9 cellular contexts compared by ENCODE assay signal in genomic region chr10:127117125-127117524, GRCh38.
A peak's percentile ranks its signal among the peaks of the same experiment; 100 is the strongest.
DNase-seq lines count a peak whose midpoint lies in the region; ATAC-seq, FAIRE-seq and TF ChIP-seq lines count a peak whose summit lies in the region.
"Had no signal": no experiment of that assay in that cellular context is flagged by ENCODE, and none has a peak within 500 bp of the region (broad histone marks: within the 10 kb centered on the region; RNA-seq: fewer than 3 reads in every experiment).

No MANE protein-coding gene starts in this region.

- H3K4me1 Mint-ChIP-seq in natural killer cell: peaks cover 0 to 8% of the 10 kb centered on the region in 2 donors
- peaks cover 0 to 2% of the 10 kb centered on the region in 2 donors for H3K4me1 Mint-ChIP-seq in natural killer cell treated with Interleukin-12 subunit alpha and Interleukin-12 subunit beta and Interleukin-15 and Interleukin-18, amount 100 ng/mL, for 72 hours (ENCODE audit: low read depth in 2 of 2)
- peaks cover 2% of the 10 kb centered on the region for H3K4me1 Mint-ChIP-seq in activated naive CD8-positive, alpha-beta T cell treated with anti-CD3 and anti-CD28 coated beads, Interleukin-2, amount 10 ng/mL, durations not matched to agents 7 days and 5 days

- H3K9me3 ChIP-seq in keratinocyte (ENCODE audit: control insufficient read depth, low read depth, low read length): no peaks in the 10 kb centered on the region

- H3K36me3 Mint-ChIP-seq in natural killer cell: no peaks in the 10 kb centered on the region
- H3K36me3 Mint-ChIP-seq in natural killer cell treated with Interleukin-12 subunit alpha and Interleukin-12 subunit beta and Interleukin-15 and Interleukin-18, amount 100 ng/mL, for 72 hours: peaks cover 6% of the 10 kb centered on the region
- H3K36me3 Mint-ChIP-seq in activated naive CD8-positive, alpha-beta T cell treated with anti-CD3 and anti-CD28 coated beads, Interleukin-2, amount 10 ng/mL, durations not matched to agents 7 days and 5 days: no peaks in the 10 kb centered on the region

- H3K4me1 ChIP-seq in keratinocyte (ENCODE audit: control insufficient read depth, extremely low read depth, insufficient read depth, low read length): no peaks in the 10 kb centered on the region

- ATAC-seq in natural killer cell (peak in 1 of 3 donors; percentile 50), HG03095 (IDR thresholded peaks at IDR 0.05; ENCODE audit: unreplicated experiment) (no peak)
- no peak for ATAC-seq in natural killer cell treated with Interleukin-12 subunit alpha and Interleukin-12 subunit beta and Interleukin-15 and Interleukin-18, amount 100 ng/mL, for 72 hours
- no peak for ATAC-seq in activated naive CD8-positive, alpha-beta T cell treated with anti-CD3 and anti-CD28 coated beads, Interleukin-2, amount 10 ng/mL, durations not matched to agents 7 days and 5 days (ENCODE audit: low read depth)

- peak; percentile 24 for DNase-seq in natural killer cell
- no peak for DNase-seq in natural killer cell treated with Interleukin-12 subunit alpha and Interleukin-12 subunit beta and Interleukin-15 and Interleukin-18, amount 100 ng/mL, for 72 hours (ENCODE audit: low spot score)
- peak; percentile 67 for DNase-seq in activated naive CD8-positive, alpha-beta T cell treated with anti-CD3 and anti-CD28 coated beads, Interleukin-2, amount 10 ng/mL, durations not matched to agents 7 days and 5 days
- peak; percentile 1 for DNase-seq in keratinocyte (ENCODE audit: low read depth, low spot score)
- no peak for DNase-seq in SW 1271 (lab: John Stamatoyannopoulos, UW)
- DNase-seq in COLO668 (lab: John Stamatoyannopoulos, UW; ENCODE audit: unreplicated experiment): no peak
- DNase-seq in cerebellar cortex (ENCODE audit: low spot score): no peak
- DNase-seq: SHP77 had no signal

- no peak overlapping the region for H3K4me2 ChIP-seq in keratinocyte (ENCODE audit: control insufficient read depth, extremely low read depth, insufficient read depth, low read depth, low read length)

- peaks cover 10% of the 10 kb centered on the region for H4K20me1 ChIP-seq in keratinocyte (ENCODE audit: control insufficient read depth, extremely low read depth, insufficient read depth, low read length)

- H3K27ac Mint-ChIP-seq in natural killer cell: no peak overlapping the region
- no peak overlapping the region for H3K27ac Mint-ChIP-seq in natural killer cell treated with Interleukin-12 subunit alpha and Interleukin-12 subunit beta and Interleukin-15 and Interleukin-18, amount 100 ng/mL, for 72 hours
- H3K27ac Mint-ChIP-seq in activated naive CD8-positive, alpha-beta T cell treated with anti-CD3 and anti-CD28 coated beads, Interleukin-2, amount 10 ng/mL, durations not matched to agents 7 days and 5 days: no peak overlapping the region

- no peak overlapping the region for H3K4me3 Mint-ChIP-seq in natural killer cell
- H3K4me3 Mint-ChIP-seq in natural killer cell treated with Interleukin-12 subunit alpha and Interleukin-12 subunit beta and Interleukin-15 and Interleukin-18, amount 100 ng/mL, for 72 hours: no peak overlapping the region
- H3K4me3 Mint-ChIP-seq in activated naive CD8-positive, alpha-beta T cell treated with anti-CD3 and anti-CD28 coated beads, Interleukin-2, amount 10 ng/mL, durations not matched to agents 7 days and 5 days: no peak overlapping the region

- H2AFZ ChIP-seq in keratinocyte (ENCODE audit: control insufficient read depth, low read length): no peak overlapping the region

- no peak overlapping the region for H3K4me3 ChIP-seq in keratinocyte (ENCODE audit: control insufficient read depth in 2 of 3, extremely low read depth in 1 of 3, insufficient read depth in 2 of 3, low read depth in 1 of 3, low read length in 3 of 3)

- dilution Hi-C loops in keratinocyte (cut with MboI; ENCODE audit: extremely low pct_ligation_motif_present, low sequenced_read_pairs): no loop called here

- no peak overlapping the region for H3K9ac ChIP-seq in keratinocyte (ENCODE audit: control insufficient read depth, extremely low read depth, insufficient read depth, low read length)

- H3K27me3 Mint-ChIP-seq in natural killer cell (ENCODE audit: low read depth in 2 of 2): peaks cover 0 to 5% of the 10 kb centered on the region in 2 donors
- peaks cover 15 to 18% of the 10 kb centered on the region in 2 donors for H3K27me3 Mint-ChIP-seq in natural killer cell treated with Interleukin-12 subunit alpha and Interleukin-12 subunit beta and Interleukin-15 and Interleukin-18, amount 100 ng/mL, for 72 hours
- H3K27me3 Mint-ChIP-seq in activated naive CD8-positive, alpha-beta T cell treated with anti-CD3 and anti-CD28 coated beads, Interleukin-2, amount 10 ng/mL, durations not matched to agents 7 days and 5 days: no peaks in the 10 kb centered on the region

- TF ChIP-seq CTCF in natural killer cell (IDR thresholded peaks at IDR 0.05) (no peak), keratinocyte (optimal IDR thresholded peaks at IDR 0.05 in 1 of 3, IDR thresholded peaks at IDR 0.05 in 1 of 3, conservative IDR thresholded peaks at IDR 0.05 in 1 of 3; ENCODE audit: extremely low read depth in 1 of 3, insufficient read depth in 2 of 3, low read length in 3 of 3) (no peak)

- no peak for FAIRE-seq in keratinocyte (lab: Jason Lieb, UNC)

- H3K79me2 ChIP-seq in keratinocyte (ENCODE audit: control insufficient read depth, insufficient read depth, low read length): no peaks in the 10 kb centered on the region

- H3K9me1 ChIP-seq in keratinocyte (ENCODE audit: control insufficient read depth, extremely low read depth, insufficient read depth, low read length): peaks cover 5% of the 10 kb centered on the region

- no peaks in the 10 kb centered on the region for H3K9me3 Mint-ChIP-seq in natural killer cell
- peaks cover 6% of the 10 kb centered on the region for H3K9me3 Mint-ChIP-seq in natural killer cell treated with Interleukin-12 subunit alpha and Interleukin-12 subunit beta and Interleukin-15 and Interleukin-18, amount 100 ng/mL, for 72 hours
- peaks cover 2% of the 10 kb centered on the region for H3K9me3 Mint-ChIP-seq in activated naive CD8-positive, alpha-beta T cell treated with anti-CD3 and anti-CD28 coated beads, Interleukin-2, amount 10 ng/mL, durations not matched to agents 7 days and 5 days

- intact Hi-C loops in natural killer cell (cut with micrococcal nuclease): no loop called here

- H3K36me3 ChIP-seq in keratinocyte (ENCODE audit: control insufficient read depth in 2 of 2, extremely low read depth in 1 of 2, insufficient read depth in 2 of 2, low read length in 2 of 2): peaks cover 3 to 10% of the 10 kb centered on the region in 2 experiments

- POLR2A ChIA-PET in activated naive CD8-positive, alpha-beta T cell treated with anti-CD3 and anti-CD28 coated beads, Interleukin-2, amount 10 ng/mL, durations not matched to agents 7 days and 5 days (lab: Charles Lee): no interaction called here

- no peaks in the 10 kb centered on the region for H3K27me3 ChIP-seq in keratinocyte (ENCODE audit: control insufficient read depth, extremely low read depth, insufficient read depth, low read length)

- no peak overlapping the region for H3K27ac ChIP-seq in keratinocyte (ENCODE audit: control insufficient read depth, insufficient read depth, low read length)

Comparison
In these comparisons a context has a peak if more than half of its experiments do, and no peak if none do; other contexts are left out.
1. DNase-seq: peak in natural killer cell (single experiment), activated naive CD8-positive, alpha-beta T cell treated with anti-CD3 and anti-CD28 coated beads, Interleukin-2, amount 10 ng/mL, durations not matched to agents 7 days and 5 days (single experiment) and keratinocyte (single experiment); none in natural killer cell treated with Interleukin-12 subunit alpha and Interleukin-12 subunit beta and Interleukin-15 and Interleukin-18, amount 100 ng/mL, for 72 hours (single experiment), SW 1271 (0 of 2), COLO668 (single experiment) and cerebellar cortex (single experiment).